Comparison of ENCODE assay signal across 23 cellular contexts in the genomic region with DNA sequence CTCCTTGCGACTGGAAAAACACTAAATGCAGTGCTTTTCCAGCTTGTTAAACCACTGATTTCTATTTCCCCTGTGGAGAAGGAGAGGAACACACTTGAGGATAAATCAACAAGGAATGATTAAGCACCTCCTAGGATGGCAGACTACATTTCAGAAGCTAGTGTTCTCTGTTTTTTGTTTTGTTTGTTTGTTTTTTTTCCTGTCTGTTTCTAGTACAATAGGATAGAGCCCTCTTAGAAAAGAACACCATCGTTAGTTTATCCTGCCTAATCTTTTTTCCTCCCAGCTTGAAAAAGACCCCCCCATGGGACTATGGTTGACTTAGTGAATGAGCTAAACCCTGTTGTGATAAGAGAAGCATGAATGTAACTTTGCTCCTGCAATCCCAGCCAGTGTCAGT. TPM values are rescaled to one million over a fixed set of nuclear protein-coding genes. Genes with fewer than 3 reads are reported as not detected.
"Had no signal": no experiment of that assay in that cellular context is flagged by ENCODE, and none has a peak within 500 bp of the region (broad histone marks: within the 10 kb centered on the region; RNA-seq: fewer than 3 reads in every experiment).

No MANE protein-coding gene starts in this region.

- H3K27ac Mint-ChIP-seq: activated B cell treated with CpG ODN at 0.5 μM for 24 hours; activated CD8-positive, alpha-beta T cell treated with anti-CD3 and anti-CD28 coated beads for 36 hours; activated T-helper 17 cell treated with anti-CD3 and anti-CD28 coated beads, Interleukin-2, amount 50 U/mL, for 72 hours; naive B cell; stimulated activated naive CD8-positive, alpha-beta T cell treated with anti-CD3 and anti-CD28 coated beads, Interleukin-15, amount 100 ng/mL, for 72 hours; T-helper 2 cell treated with Interferon-gamma antibody and Interleukin-4, amounts not matched to agents 5 μg/mL and 100 μg/mL, for 36 hours; type B pancreatic cell had no signal

- ATAC-seq: activated CD8-positive, alpha-beta T cell treated with anti-CD3 and anti-CD28 coated beads for 36 hours; activated T-cell treated with anti-CD3 and anti-CD28 coated beads, Interleukin-2, amount 50 U/mL, for 4 hours; activated T-helper 17 cell treated with anti-CD3 and anti-CD28 coated beads, Interleukin-2, amount 50 U/mL, for 72 hours; foreskin keratinocyte; left lung; right cardiac atrium; stimulated activated naive CD8-positive, alpha-beta T cell treated with anti-CD3 and anti-CD28 coated beads, Interleukin-15, amount 100 ng/mL, for 72 hours had no signal

- H3K36me3 Mint-ChIP-seq: naive B cell, type B pancreatic cell had no signal

- H3K36me3 ChIP-seq: breast epithelium, esophagus muscularis mucosa, left lung had no signal

- H3K4me1 ChIP-seq: breast epithelium, foreskin keratinocyte had no signal

- DNase-seq: activated B cell treated with CpG ODN at 0.5 μM for 24 hours; activated CD4-positive, alpha-beta T cell treated with anti-CD3 and anti-CD28 coated beads, Interleukin-2, amount 50 U/mL, for 1 hour; activated CD8-positive, alpha-beta T cell treated with anti-CD3 and anti-CD28 coated beads for 36 hours; activated gamma-delta T cell treated with Interleukin-2 at 50 U/mL for 16 hours; activated naive CD4-positive, alpha-beta T cell treated with anti-CD3 and anti-CD28 coated beads, Interleukin-2, amount 50 U/mL, for 16 hours; activated T-cell treated with anti-CD3 and anti-CD28 coated beads, Interleukin-2, amount 50 U/mL, for 4 hours; amniotic stem cell; central memory CD4-positive, alpha-beta T cell; foreskin keratinocyte; left lung; naive B cell; posterior cingulate gyrus; right cardiac atrium; stimulated activated CD4-positive, alpha-beta T cell treated with anti-CD3 and anti-CD28 coated beads, Interleukin-15, amount 100 ng/mL, for 24 hours; stimulated activated naive CD8-positive, alpha-beta T cell treated with anti-CD3 and anti-CD28 coated beads, Interleukin-15, amount 100 ng/mL, for 72 hours; substantia nigra; T-helper 1 cell had no signal

- H3K9me3 ChIP-seq: breast epithelium, esophagus muscularis mucosa, left lung had no signal

- H3K4me1 Mint-ChIP-seq: activated T-helper 17 cell treated with anti-CD3 and anti-CD28 coated beads, Interleukin-2, amount 50 U/mL, for 72 hours had no signal

- H3K4me3 ChIP-seq: breast epithelium, esophagus muscularis mucosa, left lung, lung had no signal

- H3K9me3 Mint-ChIP-seq: activated B cell treated with CpG ODN at 0.5 μM for 24 hours; activated CD8-positive, alpha-beta T cell treated with anti-CD3 and anti-CD28 coated beads for 36 hours; activated T-cell treated with anti-CD3 and anti-CD28 coated beads, Interleukin-2, amount 50 U/mL, for 4 hours; activated T-helper 17 cell treated with anti-CD3 and anti-CD28 coated beads, Interleukin-2, amount 50 U/mL, for 72 hours; naive B cell; stimulated activated naive CD8-positive, alpha-beta T cell treated with anti-CD3 and anti-CD28 coated beads, Interleukin-15, amount 100 ng/mL, for 72 hours; T-helper 2 cell treated with Interferon-gamma antibody and Interleukin-4, amounts not matched to agents 5 μg/mL and 100 μg/mL, for 36 hours; type B pancreatic cell had no signal

- H3K4me3 Mint-ChIP-seq: activated B cell treated with CpG ODN at 0.5 μM for 24 hours; activated CD8-positive, alpha-beta T cell treated with anti-CD3 and anti-CD28 coated beads for 36 hours; activated T-cell treated with anti-CD3 and anti-CD28 coated beads, Interleukin-2, amount 50 U/mL, for 4 hours; activated T-helper 17 cell treated with anti-CD3 and anti-CD28 coated beads, Interleukin-2, amount 50 U/mL, for 72 hours; stimulated activated naive CD8-positive, alpha-beta T cell treated with anti-CD3 and anti-CD28 coated beads, Interleukin-15, amount 100 ng/mL, for 72 hours; T-helper 2 cell treated with Interferon-gamma antibody and Interleukin-4, amounts not matched to agents 5 μg/mL and 100 μg/mL, for 36 hours had no signal

- H3K27ac ChIP-seq: breast epithelium, esophagus muscularis mucosa, foreskin keratinocyte, left lung had no signal

RNA-seq across cellular contexts. Expression of gene TAL2, which starts 3.9 kb away (rescaled TPM):
- total RNA-seq: activated CD8-positive, alpha-beta T cell treated with anti-CD3 and anti-CD28 coated beads for 36 hours; activated T-helper 17 cell treated with anti-CD3 and anti-CD28 coated beads, Interleukin-2, amount 50 U/mL, for 72 hours; breast epithelium; esophagus muscularis mucosa; foreskin keratinocyte; lung; right cardiac atrium had no signal
- polyA plus RNA-seq: foreskin keratinocyte had no signal
